ENCODE assay signal across 8 cellular contexts in genomic region chr5:94693043-94693822, GRCh38.
DNase-seq lines count a peak whose midpoint lies in the region; ATAC-seq and TF ChIP-seq lines count a peak whose summit lies in the region.

No MANE protein-coding gene starts in this region.

- no peak for TF ChIP-seq EP300 in suprapubic skin (IDR thresholded peaks at IDR 0.05)

- H3K27me3 ChIP-seq in brain microvascular endothelial cell (replicated peaks) (no peaks in the 10 kb centered on the region), suprapubic skin (no peaks in the 10 kb centered on the region)

- no peak overlapping the region for H3K4me3 ChIP-seq in brain microvascular endothelial cell (ENCODE audit: low read depth, low read length)
- H3K4me3 ChIP-seq in suprapubic skin = no peak overlapping the region

- DNase-seq in NCI-H82 (lab: John Stamatoyannopoulos, UW) = peak; percentile 55
- no peak for DNase-seq in NCI-H82 treated with DMSO at 0.1 percent for 48 hours (lab: John Stamatoyannopoulos, UW; ENCODE audit: unreplicated experiment)
- peak; percentile 45 for DNase-seq in NCI-H2196 treated with DMSO at 0.1 percent for 48 hours (lab: John Stamatoyannopoulos, UW; ENCODE audit: unreplicated experiment)
- peak; percentile 74 for DNase-seq in brain microvascular endothelial cell
- DNase-seq in lung microvascular endothelial cell (ENCODE audit: low read depth in 2 of 2) = peak; percentile 72 to 88
- DNase-seq in suprapubic skin (ENCODE audit: low spot score in 2 of 2) = no peak

- peak; percentile 18 for TF ChIP-seq CTCF in brain microvascular endothelial cell (IDR thresholded peaks at IDR 0.05; ENCODE audit: low read depth, low read length, missing control alignments)
- no peak for TF ChIP-seq CTCF in suprapubic skin (IDR thresholded peaks at IDR 0.05)

- WGBS in suprapubic skin = 37% methylated on average over 5 of the region's 5 CpGs

- peak overlapping the region; percentile 36 for H3K27ac ChIP-seq in brain microvascular endothelial cell
- H3K27ac ChIP-seq in suprapubic skin = no peak overlapping the region

- H3K9me3 ChIP-seq in suprapubic skin = no peaks in the 10 kb centered on the region

- ATAC-seq in HG02588 (IDR thresholded peaks at IDR 0.05; ENCODE audit: unreplicated experiment) (peak; percentile 62), HG02642 (IDR thresholded peaks at IDR 0.05; ENCODE audit: poor library complexity, unreplicated experiment) (no peak)

- in situ Hi-C loops in brain microvascular endothelial cell (cut with HindIII; ENCODE audit: low pct_ligation_motif_present, low sequenced_read_pairs) = no loop called here

- TF ChIP-seq POLR2A in suprapubic skin (IDR thresholded peaks at IDR 0.05) = no peak

- no peaks in the 10 kb centered on the region for H3K36me3 ChIP-seq in brain microvascular endothelial cell (replicated peaks)
- H3K36me3 ChIP-seq in suprapubic skin = peaks cover 2% of the 10 kb centered on the region

- peaks cover 4% of the 10 kb centered on the region for H3K4me1 ChIP-seq in suprapubic skin

Comparison
In these comparisons a context has a peak if more than half of its experiments do, and no peak if none do; other contexts are left out.
1. DNase-seq: peak in NCI-H82 (single experiment), NCI-H2196 treated with DMSO at 0.1 percent for 48 hours (single experiment), brain microvascular endothelial cell (single experiment) and lung microvascular endothelial cell (2 of 2); none in NCI-H82 treated with DMSO at 0.1 percent for 48 hours (single experiment) and suprapubic skin (0 of 2).